In the genomic region with DNA sequence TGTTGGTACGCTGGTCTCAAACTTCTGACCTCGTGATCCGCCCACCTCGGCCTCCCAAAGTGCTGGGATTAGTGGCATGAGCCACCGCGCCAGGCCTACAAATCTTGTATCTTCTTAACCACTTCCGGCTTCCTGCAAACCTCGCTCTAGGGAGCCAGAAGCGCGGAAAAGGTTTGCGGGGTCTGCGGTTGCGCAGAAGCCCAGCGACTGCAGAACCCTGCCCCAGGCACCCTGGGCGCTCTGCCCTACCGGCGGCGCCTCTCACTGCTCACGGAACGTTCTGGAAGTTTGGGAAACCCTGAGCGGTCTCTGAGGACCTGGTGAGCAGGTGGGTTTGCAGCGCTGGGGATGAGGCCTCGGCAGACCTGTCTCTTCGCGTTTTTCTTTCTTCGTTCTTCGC, we compare ENCODE assay signal across 38 cellular contexts. TPM values are rescaled to one million over a fixed set of nuclear protein-coding genes. Genes with fewer than 3 reads are reported as not detected.
"Had no signal": no experiment of that assay in that cellular context is flagged by ENCODE, and none has a peak within 500 bp of the region (broad histone marks: within the 10 kb centered on the region; RNA-seq: fewer than 3 reads in every experiment).

A gene with protein sequence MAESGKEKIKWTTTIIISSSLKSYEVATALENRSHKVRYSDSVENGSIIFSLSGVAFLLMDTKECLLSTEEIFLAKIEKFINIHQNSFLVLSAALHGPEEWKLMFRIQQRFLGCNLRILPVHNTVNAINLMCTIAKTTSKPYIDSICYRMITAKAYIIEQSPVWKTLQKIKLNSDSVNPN (plus strand): TSS at position 195 of the 400 bp plus-strand sequence. CDS start 13,506 bp downstream, outside the sequence.

- H3K4me1 ChIP-seq: adrenal gland, body of pancreas, colonic mucosa, esophagus squamous epithelium, heart left ventricle had no signal

- H3K4me3 ChIP-seq: adrenal gland, body of pancreas, colonic mucosa, esophagus squamous epithelium, heart left ventricle had no signal

- H3K27ac ChIP-seq: adrenal gland, body of pancreas, colonic mucosa, epithelial cell of prostate, esophagus squamous epithelium, heart left ventricle, WERI-Rb-1 had no signal

- H3K27me3 ChIP-seq: adrenal gland, body of pancreas, colonic mucosa, esophagus squamous epithelium, heart left ventricle had no signal

- ATAC-seq: activated CD4-positive, CD25-positive, alpha-beta regulatory T cell treated with anti-CD3 and anti-CD28 coated beads, Interleukin-2, amount 50 U/mL, for 24 hours; activated CD8-positive, alpha-beta memory T cell treated with anti-CD3 and anti-CD28 coated beads, Interleukin-2, amount 10 ng/mL, durations not matched to agents 7 days and 5 days; activated CD8-positive, alpha-beta T cell treated with anti-CD3 and anti-CD28 coated beads, Interleukin-2, amount 10 ng/mL, durations not matched to agents 7 days and 5 days; activated naive CD8-positive, alpha-beta T cell treated with anti-CD3 and anti-CD28 coated beads, Interleukin-2, amount 50 U/mL, for 24 hours; body of pancreas; heart left ventricle; T-helper 17 cell had no signal

- H3K36me3 ChIP-seq: adrenal gland, colonic mucosa, esophagus squamous epithelium, heart left ventricle, WERI-Rb-1 had no signal

- DNase-seq: activated B cell treated with CpG ODN at 0.5 μM for 24 hours; activated CD4-positive, alpha-beta T cell treated with anti-CD3 and anti-CD28 coated beads for 48 hours; activated CD4-positive, alpha-beta T cell treated with anti-CD3 and anti-CD28 coated beads, Interleukin-2, amount 50 U/mL, for 1 hour; activated CD4-positive, alpha-beta T cell treated with anti-CD3 and anti-CD28 coated beads, Interleukin-2, amount 50 U/mL, for 48 hours; activated CD8-positive, alpha-beta memory T cell treated with anti-CD3 and anti-CD28 coated beads, Interleukin-2, amount 10 ng/mL, durations not matched to agents 7 days and 5 days; activated CD8-positive, alpha-beta memory T cell treated with anti-CD3 and anti-CD28 coated beads, Interleukin-2, amount 50 U/mL, for 4 hours; activated CD8-positive, alpha-beta T cell treated with anti-CD3 and anti-CD28 coated beads, Interleukin-2, amount 10 ng/mL, durations not matched to agents 7 days and 5 days; activated effector memory CD4-positive, alpha-beta T cell treated with anti-CD3 and anti-CD28 coated beads, Interleukin-2, amount 50 U/mL, for 16 hours; activated naive CD4-positive, alpha-beta T cell treated with anti-CD3 and anti-CD28 coated beads for 36 hours; activated naive CD8-positive, alpha-beta T cell treated with anti-CD3 and anti-CD28 coated beads for 36 hours; activated naive CD8-positive, alpha-beta T cell treated with anti-CD3 and anti-CD28 coated beads, Interleukin-2, amount 50 U/mL, for 24 hours; activated T-cell treated with anti-CD3 and anti-CD28 coated beads, Interleukin-2, amount 50 U/mL, for 1 hour; activated T-cell treated with anti-CD3 and anti-CD28 coated beads, Interleukin-2, amount 50 U/mL, for 48 hours; adrenal gland; amygdala; aorta; body of pancreas; caudate nucleus; colonic mucosa; effector CD8-positive, alpha-beta T cell; esophagus squamous epithelium; foreskin fibroblast; glutamatergic neuron; heart left ventricle; T-helper 1 cell; T-helper 17 cell; T1000; WERI-Rb-1 had no signal

- H3K9me3 ChIP-seq: adrenal gland, body of pancreas, colonic mucosa, esophagus squamous epithelium, heart left ventricle had no signal

RNA-seq across cellular contexts. Expression of the gene that starts here (rescaled TPM):
- total RNA-seq: activated B cell treated with CpG ODN at 0.5 μM for 24 hours; activated CD8-positive, alpha-beta memory T cell treated with anti-CD3 and anti-CD28 coated beads for 36 hours; activated CD8-positive, alpha-beta memory T cell treated with anti-CD3 and anti-CD28 coated beads, Interleukin-2, amount 10 ng/mL, durations not matched to agents 7 days and 5 days; activated CD8-positive, alpha-beta T cell treated with anti-CD3 and anti-CD28 coated beads, Interleukin-2, amount 10 ng/mL, durations not matched to agents 7 days and 5 days; activated naive CD4-positive, alpha-beta T cell treated with anti-CD3 and anti-CD28 coated beads for 36 hours; activated naive CD8-positive, alpha-beta T cell treated with anti-CD3 and anti-CD28 coated beads for 36 hours; activated T-helper 1 cell treated with anti-CD3 and anti-CD28 coated beads, Interleukin-12 subunit alpha, Interleukin-12 subunit beta, Interleukin-2, Interleukin-4 antibody, amounts not matched to agents 30 ng/mL and 10 ng/mL and 1 ng/mL, durations not matched to agents 14 hours and 24 hours and 36 hours; activated T-helper 2 cell treated with anti-CD3 and anti-CD28 coated beads, Interferon-gamma antibody, Interleukin-2, Interleukin-4, amounts not matched to agents 10 μg/mL and 5 μg/mL and 100 μg/mL, durations not matched to agents 14 hours and 24 hours and 36 hours; adrenal gland; aorta; body of pancreas; colonic mucosa; dermis microvascular lymphatic vessel endothelial cell; endothelial cell of umbilical vein; esophagus squamous epithelium; fibroblast of lung; frontal cortex; heart left ventricle; T-helper 17 cell had no signal
- polyA plus RNA-seq: adrenal gland, aorta, endothelial cell of umbilical vein, esophagus, fibroblast of lung, heart left ventricle had no signal
